Comparison of ENCODE assay signal across 4 cellular contexts in genomic region chrX:48819394-48819793, GRCh38. TPM values are rescaled to one million over a fixed set of nuclear protein-coding genes. Genes with fewer than 3 reads are reported as not detected.
"Had no signal": no experiment of that assay in that cellular context is flagged by ENCODE, and none has a peak within 500 bp of the region (broad histone marks: within the 10 kb centered on the region; RNA-seq: fewer than 3 reads in every experiment).

No MANE protein-coding gene starts in this region.

RNA-seq across cellular contexts. Expression of gene ERAS, which starts 6.9 kb away (rescaled TPM):
- total RNA-seq: HT-29, HT1080, IMR-90, K562 had no signal

RNA-seq across cellular contexts. Expression of gene PCSK1N, which starts 16.0 kb away (rescaled TPM):
- total RNA-seq: HT-29, HT1080, IMR-90 had no signal

RNA-seq across cellular contexts. Expression of gene GATA1, which starts 33.0 kb away (rescaled TPM):
- total RNA-seq: HT-29, HT1080, IMR-90 had no signal

RNA-seq across cellular contexts. Expression of gene GLOD5, which starts 57.8 kb away (rescaled TPM):
- total RNA-seq: HT-29, HT1080, IMR-90 had no signal
